In the genomic region with DNA sequence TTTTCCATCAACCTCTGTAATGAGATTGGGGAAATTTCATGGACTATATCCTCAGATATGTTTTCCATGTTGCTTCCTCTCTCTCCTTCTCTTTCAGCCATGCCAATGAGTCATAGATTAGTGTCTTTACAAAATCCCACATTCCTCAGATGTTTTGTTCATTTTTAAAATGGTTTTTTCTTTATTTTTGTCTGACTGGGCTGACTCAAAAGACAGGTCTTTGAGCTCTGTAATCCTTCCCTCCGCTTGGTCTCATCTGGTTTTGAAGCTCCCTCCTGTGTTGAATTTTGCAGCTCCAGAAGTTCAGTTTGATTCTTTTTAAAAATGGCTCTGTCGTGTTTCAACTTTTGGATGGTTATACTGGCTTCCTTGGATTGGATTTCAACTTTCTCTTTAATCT, we compare ENCODE assay signal across 8 cellular contexts.
DNase-seq lines count a peak whose midpoint lies in the region; FAIRE-seq and TF ChIP-seq lines count a peak whose summit lies in the region.
"Not testable (repeated sequence)": the region's sequence is repeated elsewhere in the genome, so short reads cannot be mapped to it uniquely, and the experiment has no call there.

No MANE protein-coding gene starts in this region.

- H2AFZ ChIP-seq in GM23248; astrocyte (ENCODE audit: low read depth, low read length); smooth muscle cell (ENCODE audit: low read depth): not testable (repeated sequence)

- H3K27me3 Mint-ChIP-seq in astrocyte (ENCODE audit: low read depth, unreplicated experiment); chondrocyte (ENCODE audit: low read depth): not testable (repeated sequence)

- H3K4me2 ChIP-seq in GM23248 (ENCODE audit: unreplicated experiment); astrocyte (ENCODE audit: low read length): not testable (repeated sequence)
- H3K4me2 ChIP-seq in smooth muscle cell = peak overlapping the region; percentile 65

- not testable (repeated sequence) for H3K4me1 ChIP-seq in GM23248 (ENCODE audit: insufficient read depth); astrocyte (ENCODE audit: insufficient read depth, low read length); smooth muscle cell (ENCODE audit: low read depth)

- H3K9me2 ChIP-seq in GM23248 (ENCODE audit: insufficient read depth) = not testable (repeated sequence)

- not testable (repeated sequence) for H3K4me3 ChIP-seq in GM23248; astrocyte (ENCODE audit: insufficient read depth, low read depth, low read length); fibroblast of pulmonary artery (replicated peaks; ENCODE audit: low read depth, low read length); smooth muscle cell

- not testable (repeated sequence) for H3K79me2 ChIP-seq in GM23248 (ENCODE audit: insufficient read depth); astrocyte (ENCODE audit: insufficient read depth, low read length); smooth muscle cell (ENCODE audit: low read depth)

- not testable (repeated sequence) for H3K27ac ChIP-seq in GM23248; astrocyte (ENCODE audit: low read depth, low read length)
- peak overlapping the region; percentile 39 for H3K27ac ChIP-seq in smooth muscle cell (ENCODE audit: low read depth)

- not testable (repeated sequence) for H3K9me3 Mint-ChIP-seq in astrocyte (ENCODE audit: unreplicated experiment); chondrocyte (ENCODE audit: low read depth)

- peak; percentile 38 for DNase-seq in A172 (ENCODE audit: low spot score)
- DNase-seq in GM23248 = peak; percentile 47
- DNase-seq in M059J (ENCODE audit: low read depth) = peak; percentile 53
- peak; percentile 53 for DNase-seq in astrocyte (ENCODE audit: low read depth)
- not testable (repeated sequence) for DNase-seq in chondrocyte (ENCODE audit: low spot score); smooth muscle cell (lab: John Stamatoyannopoulos, UW; ENCODE audit: unreplicated experiment)
- DNase-seq in fibroblast of pulmonary artery (ENCODE audit: low read depth) = peak; percentile 23
- peak; percentile 36 for DNase-seq in myocyte (ENCODE audit: low read depth)

- H3F3A ChIP-seq in GM23248 (ENCODE audit: insufficient read depth); smooth muscle cell (ENCODE audit: low read depth): not testable (repeated sequence)

- not testable (repeated sequence) for FAIRE-seq in astrocyte (lab: Jason Lieb, UNC)

- not testable (repeated sequence) for H3K9me3 ChIP-seq in GM23248 (ENCODE audit: low read depth); astrocyte (ENCODE audit: insufficient read depth, low read depth, low read length); smooth muscle cell (replicated peaks; ENCODE audit: low read depth)

- H3K36me3 Mint-ChIP-seq in astrocyte (ENCODE audit: low read depth, unreplicated experiment); chondrocyte (ENCODE audit: low read depth): not testable (repeated sequence)

- H3K4me1 Mint-ChIP-seq in astrocyte (ENCODE audit: low read depth, unreplicated experiment) = peaks cover 11% of the 10 kb centered on the region
- H3K4me1 Mint-ChIP-seq in chondrocyte (ENCODE audit: low read depth) = peaks cover 23% of the 10 kb centered on the region

- H3K27ac Mint-ChIP-seq in astrocyte (ENCODE audit: unreplicated experiment) = peak overlapping the region; percentile 80
- peak overlapping the region; percentile 89 for H3K27ac Mint-ChIP-seq in chondrocyte (ENCODE audit: unreplicated experiment)

- not testable (repeated sequence) for H3K4me3 Mint-ChIP-seq in astrocyte (ENCODE audit: unreplicated experiment); chondrocyte (ENCODE audit: unreplicated experiment)

- H3K36me3 ChIP-seq in GM23248 (ENCODE audit: low read depth); astrocyte (ENCODE audit: insufficient read depth, low read length); smooth muscle cell (ENCODE audit: low read depth): not testable (repeated sequence)

- not testable (repeated sequence) for TF ChIP-seq CTCF in astrocyte (IDR thresholded peaks at IDR 0.05; ENCODE audit: insufficient read depth, low read depth, low read length); chondrocyte (IDR thresholded peaks at IDR 0.05); fibroblast of pulmonary artery (IDR thresholded peaks at IDR 0.05; ENCODE audit: low read length, missing control alignments); smooth muscle cell (IDR thresholded peaks at IDR 0.05; ENCODE audit: borderline replicate concordance, insufficient read depth, poor library complexity, severe bottlenecking)

- not testable (repeated sequence) for H3K27me3 ChIP-seq in GM23248 (replicated peaks; ENCODE audit: insufficient read depth); astrocyte (ENCODE audit: insufficient read depth, low read length); smooth muscle cell (ENCODE audit: low read depth)

- in situ Hi-C loops in GM23248 (cut with MboI) = not testable (repeated sequence)

- 0 to 2% methylated on average over 2 of the region's 2 CpGs for WGBS in GM23248 (ENCODE audit: low coverage in 1 of 2, low lambda C conversion rate in 2 of 2, missing lambda C conversion rate in 2 of 2), 2 experiments
- 19% methylated on average over 2 of the region's 2 CpGs for WGBS in smooth muscle cell (ENCODE audit: low lambda C conversion rate)

- H4K20me1 ChIP-seq in GM23248 (ENCODE audit: insufficient read depth); astrocyte (ENCODE audit: insufficient read depth, low read length); smooth muscle cell (ENCODE audit: low read depth): not testable (repeated sequence)

- H3K9ac ChIP-seq in GM23248; astrocyte (ENCODE audit: low read length); smooth muscle cell (ENCODE audit: low read depth): not testable (repeated sequence)
